ENCODE assay signal across 8 cellular contexts in the genomic region with DNA sequence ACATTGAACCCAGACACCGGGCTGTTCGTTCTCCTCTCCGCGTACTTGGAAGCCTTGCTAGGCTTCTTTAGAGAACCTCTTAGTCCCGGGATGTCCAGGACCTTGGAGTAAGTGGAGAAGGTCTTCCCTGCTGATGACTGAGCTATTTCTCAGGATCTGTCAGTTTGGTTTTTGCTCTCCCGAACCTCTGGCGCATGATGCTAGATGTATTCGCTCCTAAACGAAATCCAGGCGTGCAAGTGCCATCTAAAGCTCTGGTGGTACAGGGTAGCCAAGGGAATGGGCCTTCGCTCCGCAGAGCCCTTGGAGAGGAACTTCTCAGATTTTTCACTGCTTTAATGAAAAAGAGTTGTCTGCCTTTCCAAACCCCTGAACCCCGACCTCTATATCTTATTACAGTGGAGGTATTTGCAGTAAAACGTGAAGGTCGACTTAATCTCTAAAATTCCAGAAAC. TPM values are rescaled to one million over a fixed set of nuclear protein-coding genes. Genes with fewer than 3 reads are reported as not detected.
A peak's percentile ranks its signal among the peaks of the same experiment; 100 is the strongest.
DNase-seq lines count a peak whose midpoint lies in the region; ATAC-seq, FAIRE-seq and TF ChIP-seq lines count a peak whose summit lies in the region.

No MANE protein-coding gene starts in this region.

- FAIRE-seq in kidney (lab: Jason Lieb, UNC) = no peak

- ATAC-seq in HG02943 (IDR thresholded peaks at IDR 0.05; ENCODE audit: low read depth, unreplicated experiment) = peak; percentile 3
- no peak for ATAC-seq in HG02885 (IDR thresholded peaks at IDR 0.05; ENCODE audit: poor library complexity, unreplicated experiment)

- H3K9me3 ChIP-seq in kidney (ENCODE audit: control insufficient read depth in 1 of 2, low read length in 2 of 2) = no peaks in the 10 kb centered on the region

- no peak for TF ChIP-seq CTCF in AG09309 (IDR thresholded peaks at IDR 0.05; ENCODE audit: control insufficient read depth, insufficient read depth, low read depth, low read length, missing control alignments)
- no peak for TF ChIP-seq CTCF in kidney (IDR thresholded peaks at IDR 0.05; ENCODE audit: borderline replicate concordance, extremely low read depth, insufficient read depth)

- H3K36me3 ChIP-seq in kidney (ENCODE audit: control insufficient read depth in 1 of 2, insufficient read depth in 2 of 2, low read length in 2 of 2) = no peaks in the 10 kb centered on the region

- no peak for DNase-seq in AG09309 (ENCODE audit: low read depth)
- no peak for DNase-seq in kidney
- peak in 1 of 49 donors; percentile 33 for DNase-seq in substantia nigra (lab: John Stamatoyannopoulos, UW)
- no peak for DNase-seq in retina
- no peak for DNase-seq in NCI-H1930 (lab: John Stamatoyannopoulos, UW)

- peak overlapping the region; percentile 78 for H3K4me3 ChIP-seq in AG09309 (ENCODE audit: control insufficient read depth, low read depth, low read length)
- peak overlapping the region; percentile 81 to 96 for H3K4me3 ChIP-seq in kidney (ENCODE audit: low read length in 2 of 2)

- H3K9ac ChIP-seq in kidney (ENCODE audit: low read length in 2 of 2) = peak overlapping the region; percentile 90 to 96

- H3K27ac ChIP-seq in angular gyrus (ENCODE audit: low read depth, low read length) (peak overlapping the region; percentile 83), kidney (ENCODE audit: low read depth in 2 of 2, low read length in 2 of 2) (peak overlapping the region; percentile 90 to 93), substantia nigra (ENCODE audit: low read depth, low read length, poor library complexity, severe bottlenecking) (peak overlapping the region; percentile 81)

- intact Hi-C loops in kidney (cut with DNase I) = no loop called here

- H3K4me1 ChIP-seq in kidney (ENCODE audit: control insufficient read depth in 1 of 2, insufficient read depth in 1 of 2, low read depth in 1 of 2, low read length in 2 of 2) = peaks cover 11 to 13% of the 10 kb centered on the region in 2 donors

RNA-seq across cellular contexts. Expression of gene VMP1, which starts 0.5 kb away (rescaled TPM):
- 338 TPM for total RNA-seq in kidney
- 96.4 TPM for polyA plus RNA-seq in kidney (ENCODE audit: insufficient read depth, low read depth, low replicate concordance)

RNA-seq across cellular contexts. Expression of gene PTRH2, which starts 0.8 kb away (rescaled TPM):
- 17.3 TPM for total RNA-seq in kidney
- polyA plus RNA-seq in kidney (ENCODE audit: insufficient read depth, low read depth, low replicate concordance) = 27.6 TPM
